Comparison of ENCODE assay signal across 19 cellular contexts in the genomic region with DNA sequence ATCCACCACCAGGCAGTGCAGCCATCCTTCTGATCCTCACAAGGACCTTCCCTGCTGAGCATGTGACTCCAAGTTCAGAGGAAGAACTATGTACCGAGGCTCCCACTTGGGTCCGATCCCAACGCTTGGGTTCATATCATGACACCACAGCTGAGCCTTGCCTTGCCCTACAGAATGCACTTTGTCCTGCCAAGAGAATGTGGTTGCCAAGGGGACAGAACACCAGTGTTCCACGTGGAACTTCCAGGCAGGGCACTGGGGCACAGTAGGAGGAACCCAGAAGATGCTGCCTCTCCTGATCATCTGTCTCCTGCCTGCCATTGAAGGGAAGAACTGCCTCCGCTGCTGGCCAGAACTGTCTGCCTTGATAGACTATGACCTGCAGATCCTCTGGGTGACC. TPM values are rescaled to one million over a fixed set of nuclear protein-coding genes. Genes with fewer than 3 reads are reported as not detected.
"Had no signal": no experiment of that assay in that cellular context is flagged by ENCODE, and none has a peak within 500 bp of the region (broad histone marks: within the 10 kb centered on the region; RNA-seq: fewer than 3 reads in every experiment).

Gene TEX51 (plus strand): TSS at position 255 of the 400 bp plus-strand sequence. CDS start 29 bp downstream, at position 284.

- H2AFZ ChIP-seq: neural progenitor cell, parathyroid adenoma had no signal

- H3K4me3 Mint-ChIP-seq: activated CD8-positive, alpha-beta T cell treated with anti-CD3 and anti-CD28 coated beads for 36 hours; activated naive CD8-positive, alpha-beta T cell treated with anti-CD3 and anti-CD28 coated beads, Interleukin-2, amount 50 U/mL, for 24 hours; activated T-cell treated with anti-CD3 and anti-CD28 coated beads, Interleukin-2, amount 50 U/mL, for 72 hours; naive B cell had no signal

- ATAC-seq: activated CD8-positive, alpha-beta T cell treated with anti-CD3 and anti-CD28 coated beads for 36 hours; activated naive CD8-positive, alpha-beta T cell treated with anti-CD3 and anti-CD28 coated beads, Interleukin-2, amount 50 U/mL, for 24 hours; activated T-cell treated with anti-CD3 and anti-CD28 coated beads, Interleukin-2, amount 50 U/mL, for 72 hours; SK-N-SH treated with all-trans-retinoic acid at 6 μM for 48 hours had no signal

- H3K27me3 ChIP-seq: ascending aorta, esophagus squamous epithelium had no signal

- H3K36me3 ChIP-seq: ascending aorta, esophagus squamous epithelium, neural progenitor cell had no signal

- H3K36me3 Mint-ChIP-seq: neural progenitor cell had no signal

- DNase-seq: activated CD4-positive, alpha-beta T cell treated with anti-CD3 and anti-CD28 coated beads for 1 hour; activated CD8-positive, alpha-beta T cell treated with anti-CD3 and anti-CD28 coated beads for 36 hours; activated naive CD4-positive, alpha-beta T cell treated with Interleukin-2 at 50 U/mL for 16 hours; activated naive CD8-positive, alpha-beta T cell treated with anti-CD3 and anti-CD28 coated beads, Interleukin-2, amount 50 U/mL, for 24 hours; activated T-cell treated with anti-CD3 and anti-CD28 coated beads, Interleukin-2, amount 50 U/mL, for 72 hours; esophagus squamous epithelium; glutamatergic neuron; naive B cell; SHP77 treated with DMSO at 0.1 percent for 48 hours; T-helper 1 cell; T1000 had no signal

- H3K9ac ChIP-seq: neural progenitor cell, parathyroid adenoma had no signal

- H3K4me2 ChIP-seq: neural progenitor cell had no signal

- H3K9me3 ChIP-seq: ascending aorta, esophagus squamous epithelium had no signal

- H3K4me1 Mint-ChIP-seq: activated naive CD8-positive, alpha-beta T cell treated with anti-CD3 and anti-CD28 coated beads, Interleukin-2, amount 50 U/mL, for 24 hours had no signal

- H3K4me1 ChIP-seq: ascending aorta, esophagus squamous epithelium, neural progenitor cell, parathyroid adenoma had no signal

- H3K9me3 Mint-ChIP-seq: activated CD8-positive, alpha-beta T cell treated with anti-CD3 and anti-CD28 coated beads for 36 hours; activated naive CD8-positive, alpha-beta T cell treated with anti-CD3 and anti-CD28 coated beads, Interleukin-2, amount 50 U/mL, for 24 hours had no signal

- H3K79me2 ChIP-seq: parathyroid adenoma had no signal

- H3K27ac ChIP-seq: ascending aorta, esophagus squamous epithelium, neural progenitor cell, parathyroid adenoma had no signal

- H3K27ac Mint-ChIP-seq: activated CD8-positive, alpha-beta T cell treated with anti-CD3 and anti-CD28 coated beads for 36 hours; activated naive CD8-positive, alpha-beta T cell treated with anti-CD3 and anti-CD28 coated beads, Interleukin-2, amount 50 U/mL, for 24 hours; activated T-cell treated with anti-CD3 and anti-CD28 coated beads, Interleukin-2, amount 50 U/mL, for 72 hours; naive B cell; neural progenitor cell had no signal

- FAIRE-seq: bronchial epithelial cell, endothelial cell of umbilical vein had no signal

- H3K4me3 ChIP-seq: ascending aorta, esophagus squamous epithelium, lung, neural progenitor cell had no signal

RNA-seq across cellular contexts. Expression of gene TEX51, which starts in this region (rescaled TPM):
- total RNA-seq: activated CD8-positive, alpha-beta T cell treated with anti-CD3 and anti-CD28 coated beads for 36 hours; activated T-cell treated with anti-CD3 and anti-CD28 coated beads, Interleukin-2, amount 50 U/mL, for 72 hours; ascending aorta; bronchial epithelial cell; endothelial cell of umbilical vein; esophagus squamous epithelium; fibroblast of villous mesenchyme; lung had no signal
- polyA plus RNA-seq: endothelial cell of umbilical vein, lung had no signal
